ENCODE assay signal across 20 cellular contexts in genomic region chr13:114124486-114124885, GRCh38. TPM values are rescaled to one million over a fixed set of nuclear protein-coding genes. Genes with fewer than 3 reads are reported as not detected.
DNase-seq lines count a peak whose midpoint lies in the region; ATAC-seq, FAIRE-seq and TF ChIP-seq lines count a peak whose summit lies in the region.
"Had no signal": no experiment of that assay in that cellular context is flagged by ENCODE, and none has a peak within 500 bp of the region (broad histone marks: within the 10 kb centered on the region; RNA-seq: fewer than 3 reads in every experiment).

No MANE protein-coding gene starts in this region.

- peaks cover 76% of the 10 kb centered on the region for H3K4me1 Mint-ChIP-seq in activated CD4-positive, alpha-beta T cell treated with anti-CD3 and anti-CD28 coated beads, Interleukin-2, amount 10 ng/mL, durations not matched to agents 7 days and 5 days
- H3K4me1 Mint-ChIP-seq in astrocyte (ENCODE audit: low read depth, unreplicated experiment), result peaks cover 56% of the 10 kb centered on the region
- H3K4me1 Mint-ChIP-seq in neural crest cell, result peaks cover 70% of the 10 kb centered on the region

- peaks cover 90% of the 10 kb centered on the region for H3K79me2 ChIP-seq in astrocyte (ENCODE audit: insufficient read depth, low read length)

- H3K27ac Mint-ChIP-seq in activated CD4-positive, alpha-beta T cell treated with anti-CD3 and anti-CD28 coated beads, Interleukin-2, amount 10 ng/mL, durations not matched to agents 7 days and 5 days, result peak overlapping the region; percentile 88
- no peak overlapping the region for H3K27ac Mint-ChIP-seq in astrocyte (ENCODE audit: unreplicated experiment)
- no peak overlapping the region for H3K27ac Mint-ChIP-seq in neural crest cell (ENCODE audit: unreplicated experiment)

- H3K27me3 ChIP-seq in astrocyte (ENCODE audit: insufficient read depth, low read length), result no peaks in the 10 kb centered on the region

- CTCF ChIA-PET in activated CD4-positive, alpha-beta T cell treated with anti-CD3 and anti-CD28 coated beads, Interleukin-2, amount 10 ng/mL, durations not matched to agents 7 days and 5 days (lab: Charles Lee), result no interaction called here

- peaks cover 63% of the 10 kb centered on the region for H4K20me1 ChIP-seq in astrocyte (ENCODE audit: insufficient read depth, low read length)

- POLR2A ChIA-PET in activated CD4-positive, alpha-beta T cell treated with anti-CD3 and anti-CD28 coated beads, Interleukin-2, amount 10 ng/mL, durations not matched to agents 7 days and 5 days (lab: Charles Lee), result no interaction called here

- H2AFZ ChIP-seq in astrocyte (ENCODE audit: low read depth, low read length), result no peak overlapping the region

- FAIRE-seq in astrocyte (lab: Jason Lieb, UNC), result no peak
- FAIRE-seq: G401.6, H1 had no signal

- H3K4me1 ChIP-seq in astrocyte (ENCODE audit: insufficient read depth, low read length), result peaks cover 61% of the 10 kb centered on the region

- H3K4me3 Mint-ChIP-seq in activated CD4-positive, alpha-beta T cell treated with anti-CD3 and anti-CD28 coated beads, Interleukin-2, amount 10 ng/mL, durations not matched to agents 7 days and 5 days, result no peak overlapping the region
- peak overlapping the region; percentile 5 for H3K4me3 Mint-ChIP-seq in astrocyte (ENCODE audit: unreplicated experiment)
- peak overlapping the region; percentile 56 for H3K4me3 Mint-ChIP-seq in neural crest cell

- H3K4me2 ChIP-seq in astrocyte (ENCODE audit: low read length), result peak overlapping the region; percentile 22

- peaks cover 17% of the 10 kb centered on the region for H3K9me3 Mint-ChIP-seq in activated CD4-positive, alpha-beta T cell treated with anti-CD3 and anti-CD28 coated beads, Interleukin-2, amount 10 ng/mL, durations not matched to agents 7 days and 5 days
- H3K9me3 Mint-ChIP-seq in astrocyte (ENCODE audit: unreplicated experiment) (no peaks in the 10 kb centered on the region), neural crest cell (no peaks in the 10 kb centered on the region)

- H3K27ac ChIP-seq in KOPT-K1 (ENCODE audit: low read depth, low read length, poor library complexity, severe bottlenecking) (peak overlapping the region; percentile 33), astrocyte (ENCODE audit: low read depth, low read length) (peak overlapping the region; percentile 2)

- no peaks in the 10 kb centered on the region for H3K36me3 ChIP-seq in KOPT-K1 (ENCODE audit: insufficient read depth, low read length)
- no peaks in the 10 kb centered on the region for H3K36me3 ChIP-seq in astrocyte (ENCODE audit: insufficient read depth, low read length)

- no peak overlapping the region for H3K4me3 ChIP-seq in astrocyte (ENCODE audit: insufficient read depth, low read depth, low read length)
- H3K4me3 ChIP-seq: skin epidermis had no signal

- TF ChIP-seq CTCF in astrocyte (IDR thresholded peaks at IDR 0.05; ENCODE audit: insufficient read depth, low read depth, low read length) (no peak), neural crest cell (conservative IDR thresholded peaks at IDR 0.05) (no peak)

- ATAC-seq in HG03354 (IDR thresholded peaks at IDR 0.05; ENCODE audit: poor library complexity, severe bottlenecking, unreplicated experiment), result no peak
- ATAC-seq: left lobe of liver had no signal

- no peaks in the 10 kb centered on the region for H3K27me3 Mint-ChIP-seq in activated CD4-positive, alpha-beta T cell treated with anti-CD3 and anti-CD28 coated beads, Interleukin-2, amount 10 ng/mL, durations not matched to agents 7 days and 5 days
- H3K27me3 Mint-ChIP-seq in astrocyte (ENCODE audit: low read depth, unreplicated experiment) (no peaks in the 10 kb centered on the region), neural crest cell (ENCODE audit: low read depth) (no peaks in the 10 kb centered on the region)
- H3K27me3 Mint-ChIP-seq: stimulated activated naive B cell treated with anti-CD40 and anti-IgM and Interleukin-4, amounts not matched to agents 10 μg/mL and 1 μg/mL and 100 μg/mL, for 72 hours had no signal

- DNase-seq in activated CD4-positive, alpha-beta T cell treated with anti-CD3 and anti-CD28 coated beads, Interleukin-2, amount 10 ng/mL, durations not matched to agents 7 days and 5 days, result no peak
- DNase-seq in activated CD4-positive, alpha-beta T cell treated with anti-CD3 and anti-CD28 coated beads, Interleukin-2, amount 50 U/mL, for 4 hours, result no peak
- DNase-seq in astrocyte (ENCODE audit: low read depth) (no peak), neural crest cell (ENCODE audit: low read depth, low spot score) (no peak), SHP77 treated with DMSO at 0.1 percent for 48 hours (lab: John Stamatoyannopoulos, UW) (no peak)
- DNase-seq in activated effector memory CD4-positive, alpha-beta T cell treated with anti-CD3 and anti-CD28 coated beads, Interleukin-2, amount 50 U/mL, for 16 hours, result no peak
- DNase-seq: COR-L47; NCI-H2081 treated with DMSO at 0.1 percent for 48 hours; stimulated activated naive B cell treated with anti-CD40 and anti-IgM and Interleukin-4, amounts not matched to agents 10 μg/mL and 1 μg/mL and 100 μg/mL, for 72 hours had no signal

- H3K36me3 Mint-ChIP-seq in activated CD4-positive, alpha-beta T cell treated with anti-CD3 and anti-CD28 coated beads, Interleukin-2, amount 10 ng/mL, durations not matched to agents 7 days and 5 days (ENCODE audit: low read depth), result peaks cover 60% of the 10 kb centered on the region
- peaks cover 15% of the 10 kb centered on the region for H3K36me3 Mint-ChIP-seq in astrocyte (ENCODE audit: low read depth, unreplicated experiment)
- no peaks in the 10 kb centered on the region for H3K36me3 Mint-ChIP-seq in neural crest cell (ENCODE audit: low read depth)

- H3K9me3 ChIP-seq in KOPT-K1 (ENCODE audit: insufficient read depth, low read length, poor library complexity, severe bottlenecking) (peaks cover 6% of the 10 kb centered on the region), astrocyte (ENCODE audit: insufficient read depth, low read depth, low read length) (no peaks in the 10 kb centered on the region)

- no peak overlapping the region for H3K9ac ChIP-seq in astrocyte (ENCODE audit: low read length)

RNA-seq across cellular contexts. Expression of gene RASA3, which starts 7.9 kb away (rescaled TPM):
- total RNA-seq in activated CD4-positive, alpha-beta T cell treated with anti-CD3 and anti-CD28 coated beads, Interleukin-2, amount 10 ng/mL, durations not matched to agents 7 days and 5 days, result 100 to 1,000 TPM; 114 to 115 TPM
- total RNA-seq in astrocyte (41.1 and 41.4 TPM in 2 replicates), neural crest cell (29.5 and 31.5 TPM in 2 replicates)

RNA-seq across cellular contexts. Expression of gene CFAP97D2, which starts 54.6 kb away (rescaled TPM):
- total RNA-seq in activated CD4-positive, alpha-beta T cell treated with anti-CD3 and anti-CD28 coated beads, Interleukin-2, amount 10 ng/mL, durations not matched to agents 7 days and 5 days, result not detected
- total RNA-seq in astrocyte (not detected in 2 replicates), neural crest cell (not detected in 2 replicates)
- total RNA-seq: A673; cardiac septum; H1; left lobe of liver; mucosa of gallbladder; T-helper 2 cell treated with Interferon-gamma antibody and Interleukin-4, amounts not matched to agents 100 ng/mL and 5 ng/mL, for 36 hours; ureter had no signal
